Comparison of ENCODE assay signal across 17 cellular contexts in genomic region chr13:44396295-44396962, GRCh38. TPM values are rescaled to one million over a fixed set of nuclear protein-coding genes. Genes with fewer than 3 reads are reported as not detected.
A peak's percentile ranks its signal among the peaks of the same experiment; 100 is the strongest.
DNase-seq lines count a peak whose midpoint lies in the region; ATAC-seq and TF ChIP-seq lines count a peak whose summit lies in the region.
"Had no signal": no experiment of that assay in that cellular context is flagged by ENCODE, and none has a peak within 500 bp of the region (broad histone marks: within the 10 kb centered on the region; RNA-seq: fewer than 3 reads in every experiment).

No MANE protein-coding gene starts in this region.

- no peak for TF ChIP-seq POLR2A in ovary (IDR thresholded peaks at IDR 0.05)

- ATAC-seq in lower lobe of right lung (no peak), GM18909 (IDR thresholded peaks at IDR 0.05; ENCODE audit: poor library complexity, unreplicated experiment) (no peak)

- H3K9me3 Mint-ChIP-seq in endodermal cell = no peaks in the 10 kb centered on the region
- H3K9me3 Mint-ChIP-seq: activated T-helper 2 cell treated with anti-CD3 and anti-CD28 coated beads, Interferon-gamma antibody, Interleukin-2, Interleukin-4, amounts not matched to agents 10 μg/mL and 5 μg/mL and 100 μg/mL, durations not matched to agents 14 hours and 24 hours and 36 hours; HFFc6 had no signal

- peak overlapping the region; percentile 86 for H3K27ac Mint-ChIP-seq in endodermal cell
- H3K27ac Mint-ChIP-seq: activated T-helper 2 cell treated with anti-CD3 and anti-CD28 coated beads, Interferon-gamma antibody, Interleukin-2, Interleukin-4, amounts not matched to agents 10 μg/mL and 5 μg/mL and 100 μg/mL, durations not matched to agents 14 hours and 24 hours and 36 hours; HFFc6 had no signal

- no peak for TF ChIP-seq EP300 in ovary (IDR thresholded peaks at IDR 0.05)

- intact Hi-C loops in lower lobe of right lung (cut with DNase I) (no loop called here), ovary (cut with DNase I) (no loop called here)

- peaks cover 62% of the 10 kb centered on the region for H3K4me1 Mint-ChIP-seq in endodermal cell

- peak overlapping the region; percentile 33; the same call in 1 of the 2 replicates for H3K27ac ChIP-seq in HUES64 (ENCODE audit: low read depth, low read length)
- peak overlapping the region; percentile 84 for H3K27ac ChIP-seq in endodermal cell (ENCODE audit: low read depth, low read length)
- H3K27ac ChIP-seq in lower lobe of right lung = peak overlapping the region; percentile 25
- peak overlapping the region; percentile 59 for H3K27ac ChIP-seq in skeletal muscle tissue (ENCODE audit: low read depth, low read length)
- H3K27ac ChIP-seq in ovary = no peak overlapping the region
- H3K27ac ChIP-seq: suprapubic skin had no signal

- 88% methylated on average over 12 of the region's 12 CpGs for whole genome bisulfite sequencing in HUES64
- WGBS in endodermal cell (ENCODE audit: insufficient coverage in 1 of 2, insufficient read length in 1 of 2), 2 experiments = 65 to 80% methylated on average over 3 to 12 of the region's 12 CpGs
- WGBS in ovary, 3 donors = 74 to 79% (median 79%) methylated on average over 12 of the region's 12 CpGs

- H3K4me1 ChIP-seq in HUES64 (ENCODE audit: insufficient read depth, low read length) (no peaks in the 10 kb centered on the region; the same call in none of the 2 replicates), endodermal cell (ENCODE audit: control insufficient read depth, insufficient read depth, low read length) (peaks cover 14% of the 10 kb centered on the region), lower lobe of right lung (peaks cover 6% of the 10 kb centered on the region), skeletal muscle tissue (ENCODE audit: control insufficient read depth in 3 of 3, insufficient read depth in 3 of 3, low read length in 3 of 3) (peaks cover 0 to 12% (median 5%) of the 10 kb centered on the region in 3 donors), ovary (ENCODE audit: insufficient read depth) (peaks cover 6% of the 10 kb centered on the region)
- H3K4me1 ChIP-seq: suprapubic skin had no signal

- H3K4me3 ChIP-seq in HUES64 (ENCODE audit: low read length) (no peak overlapping the region), endodermal cell (ENCODE audit: low read length) (peak overlapping the region; percentile 66), lower lobe of right lung (no peak overlapping the region), skeletal muscle tissue (ENCODE audit: low read length in 3 of 3) (peak overlapping the region in 1 of 3 donors; percentile 25), ovary (no peak overlapping the region)
- H3K4me3 ChIP-seq: MG63, suprapubic skin had no signal

- H3K27me3 ChIP-seq in HUES64 (ENCODE audit: insufficient read depth, low read length) (no peaks in the 10 kb centered on the region), endodermal cell (ENCODE audit: control insufficient read depth, insufficient read depth, low read length, poor library complexity, severe bottlenecking) (peaks cover 9% of the 10 kb centered on the region), lower lobe of right lung (ENCODE audit: low read depth) (no peaks in the 10 kb centered on the region), skeletal muscle tissue (ENCODE audit: control insufficient read depth in 3 of 3, insufficient read depth in 3 of 3, low read length in 3 of 3) (peaks cover 0 to 5% (median 3%) of the 10 kb centered on the region in 3 donors), ovary (no peaks in the 10 kb centered on the region)
- H3K27me3 ChIP-seq: MG63, suprapubic skin had no signal

- H3K9me3 ChIP-seq in HUES64 (ENCODE audit: insufficient read depth, low read depth, low read length) (no peaks in the 10 kb centered on the region), endodermal cell (ENCODE audit: control insufficient read depth, low read length) (no peaks in the 10 kb centered on the region), lower lobe of right lung (no peaks in the 10 kb centered on the region), skeletal muscle tissue (ENCODE audit: control insufficient read depth in 3 of 3, low read length in 3 of 3) (no peaks in the 10 kb centered on the region), ovary (no peaks in the 10 kb centered on the region)
- H3K9me3 ChIP-seq: MG63, suprapubic skin had no signal

- DNase-seq in endodermal cell = no peak
- no peak for DNase-seq in lower lobe of right lung
- DNase-seq in D341Med (ENCODE audit: low spot score) = no peak
- no peak for DNase-seq in ovary
- DNase-seq in superior temporal gyrus (ENCODE audit: extremely low spot score) = no peak
- DNase-seq: activated CD4-positive, alpha-beta T cell treated with anti-CD3 and anti-CD28 coated beads, Interleukin-2, amount 50 U/mL, for 4 hours; AML-193; DMS79; MG63; stimulated activated CD4-positive, alpha-beta T cell treated with anti-CD3 and anti-CD28 coated beads, Interleukin-12 subunit alpha, Interleukin-12 subunit beta, amount 100 ng/mL, for 4 hours; T1000 had no signal

- peak overlapping the region; percentile 30 for H3K4me3 Mint-ChIP-seq in endodermal cell

- H3K36me3 Mint-ChIP-seq in endodermal cell (ENCODE audit: low read depth) = no peaks in the 10 kb centered on the region

- TF ChIP-seq CTCF in endodermal cell (conservative IDR thresholded peaks at IDR 0.05) = no peak
- TF ChIP-seq CTCF in lower lobe of right lung (IDR thresholded peaks at IDR 0.05) = no peak
- TF ChIP-seq CTCF in ovary (IDR thresholded peaks at IDR 0.05) = no peak

- H3K9ac ChIP-seq in HUES64 (ENCODE audit: low read depth, low read length) = no peak overlapping the region; the same call in 1 of the 2 replicates
- peak overlapping the region; percentile 52 for H3K9ac ChIP-seq in endodermal cell (ENCODE audit: extremely low read depth, low read length, poor library complexity, severe bottlenecking)
- peak overlapping the region in 1 of 3 donors; percentile 42 for H3K9ac ChIP-seq in skeletal muscle tissue (ENCODE audit: low read depth in 1 of 3, low read length in 3 of 3)

- H3K36me3 ChIP-seq in HUES64 (ENCODE audit: insufficient read depth, low read length) = no peaks in the 10 kb centered on the region
- H3K36me3 ChIP-seq in endodermal cell (ENCODE audit: control insufficient read depth, insufficient read depth, low read length) = no peaks in the 10 kb centered on the region
- H3K36me3 ChIP-seq in lower lobe of right lung = no peaks in the 10 kb centered on the region
- no peaks in the 10 kb centered on the region for H3K36me3 ChIP-seq in skeletal muscle tissue (ENCODE audit: control insufficient read depth in 3 of 3, insufficient read depth in 3 of 3, low read length in 3 of 3)
- no peaks in the 10 kb centered on the region for H3K36me3 ChIP-seq in ovary
- H3K36me3 ChIP-seq: MG63, suprapubic skin had no signal

- peaks cover 16% of the 10 kb centered on the region for H3K27me3 Mint-ChIP-seq in endodermal cell (ENCODE audit: insufficient read depth)

RNA-seq across cellular contexts. Expression of gene SERP2, which starts 22.8 kb away (rescaled TPM):
- 5.2 TPM for polyA plus RNA-seq in HUES64 (2013, experiment 1 of 2)
- polyA plus RNA-seq in HUES64 (2013, experiment 2 of 2) = 5.2 TPM
- total RNA-seq in endodermal cell (1 to 10 TPM; 2.9 to 3.5 TPM), lower lobe of right lung (3.7 TPM), skeletal muscle tissue (5.7 TPM), ovary (10 to 100 TPM in 5 of 7 donors, 1 to 10 TPM in 2; 8.3 to 11.8 (median 10.4) TPM)
- 7.0 TPM for polyA plus RNA-seq in endodermal cell (2013, experiment 1 of 2)
- 5.7 TPM for polyA plus RNA-seq in endodermal cell (2013, experiment 2 of 2)
- polyA plus RNA-seq in ovary = 10 to 100 TPM; 13.4 to 14.9 TPM

Comparison
In these comparisons a context has a peak if more than half of its experiments do, and no peak if none do; other contexts are left out.
1. H3K27ac ChIP-seq: peak in HUES64 (single experiment), endodermal cell (single experiment), lower lobe of right lung (single experiment) and skeletal muscle tissue (single experiment); none in ovary (0 of 2).